Comparison of ENCODE assay signal across 8 cellular contexts in the genomic region with DNA sequence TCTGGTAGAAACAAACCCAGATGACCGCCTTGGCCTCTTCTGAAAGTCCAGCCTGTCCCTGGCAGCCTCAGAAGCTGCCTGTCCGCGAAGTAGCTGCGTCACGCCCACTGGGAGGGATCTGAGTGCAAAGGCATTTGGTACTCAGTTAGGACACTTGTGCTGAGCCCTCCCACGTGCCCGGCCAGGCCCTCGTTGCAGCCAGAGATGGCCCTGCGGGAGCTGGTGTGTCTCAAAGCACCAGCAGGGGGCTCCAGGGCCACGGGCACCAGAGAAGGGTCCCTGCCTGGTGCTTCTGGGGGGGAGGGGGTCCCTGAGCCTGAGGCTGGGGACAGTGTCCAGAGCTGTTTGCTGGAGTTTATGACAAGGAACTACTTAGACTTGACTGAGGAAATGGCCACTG. TPM values are rescaled to one million over a fixed set of nuclear protein-coding genes. Genes with fewer than 3 reads are reported as not detected.
DNase-seq lines count a peak whose midpoint lies in the region; ATAC-seq and TF ChIP-seq lines count a peak whose summit lies in the region.
"Had no signal": no experiment of that assay in that cellular context is flagged by ENCODE, and none has a peak within 500 bp of the region (broad histone marks: within the 10 kb centered on the region; RNA-seq: fewer than 3 reads in every experiment).

No MANE protein-coding gene starts in this region.

- H3K27me3 ChIP-seq in esophagus muscularis mucosa (no peaks in the 10 kb centered on the region), suprapubic skin (no peaks in the 10 kb centered on the region)

- ATAC-seq in esophagus mucosa (no peak), GM21515 (IDR thresholded peaks at IDR 0.05; ENCODE audit: unreplicated experiment) (no peak)

- peak; percentile 16 for DNase-seq in NCI-H2227 (lab: John Stamatoyannopoulos, UW; ENCODE audit: unreplicated experiment)
- no peak for DNase-seq in NCI-H2227 treated with DMSO at 0.1 percent for 48 hours (lab: John Stamatoyannopoulos, UW)
- no peak for DNase-seq in esophagus muscularis mucosa (ENCODE audit: extremely low spot score)
- no peak for DNase-seq in suprapubic skin (ENCODE audit: low spot score in 2 of 2)
- DNase-seq: CD4-positive, CD25-positive, alpha-beta regulatory T cell had no signal

- intact Hi-C loops in esophagus muscularis mucosa (cut with DNase I): no loop called here

- TF ChIP-seq EP300 in esophagus muscularis mucosa (IDR thresholded peaks at IDR 0.05): no peak
- TF ChIP-seq EP300 in suprapubic skin (IDR thresholded peaks at IDR 0.05): no peak

- H3K36me3 ChIP-seq in esophagus muscularis mucosa (peaks cover 14 to 63% (median 58%) of the 10 kb centered on the region in 4 donors), suprapubic skin (peaks cover 46% of the 10 kb centered on the region)

- H3K4me3 ChIP-seq in esophagus muscularis mucosa (no peak overlapping the region), suprapubic skin (no peak overlapping the region)
- H3K4me3 ChIP-seq: coronary artery had no signal

- 100% methylated on average over 2 of the region's 10 CpGs for WGBS in esophagus muscularis mucosa
- WGBS in suprapubic skin: 40% methylated on average over 5 of the region's 10 CpGs

- TF ChIP-seq CTCF in esophagus muscularis mucosa (IDR thresholded peaks at IDR 0.05): peak in 2 of 3 experiments; percentile 11 to 49
- TF ChIP-seq CTCF in suprapubic skin (IDR thresholded peaks at IDR 0.05): peak; percentile 7 to 23

- H3K4me1 ChIP-seq in esophagus muscularis mucosa (peaks cover 28 to 61% (median 50%) of the 10 kb centered on the region in 4 donors), suprapubic skin (peaks cover 30% of the 10 kb centered on the region)

- H3K27ac ChIP-seq in esophagus muscularis mucosa (replicated peaks in 1 of 4): peak overlapping the region; percentile 24 to 59 (median 50)
- H3K27ac ChIP-seq in suprapubic skin: no peak overlapping the region
- H3K27ac ChIP-seq: coronary artery had no signal

- H3K9me3 ChIP-seq in esophagus muscularis mucosa: no peaks in the 10 kb centered on the region
- H3K9me3 ChIP-seq in suprapubic skin: no peaks in the 10 kb centered on the region

- TF ChIP-seq POLR2A in esophagus muscularis mucosa (IDR thresholded peaks at IDR 0.05; ENCODE audit: low read depth) (no peak), suprapubic skin (IDR thresholded peaks at IDR 0.05) (no peak)

RNA-seq across cellular contexts. Expression of gene SELENOO, which starts 5.8 kb away (rescaled TPM):
- 10 to 100 TPM; 22.4 to 41.0 (median 23.0) TPM for total RNA-seq in esophagus muscularis mucosa
- 10 to 100 TPM; 27.4 to 66.1 (median 36.1) TPM for total RNA-seq in suprapubic skin
- 13.3 TPM for total RNA-seq in esophagus mucosa

RNA-seq across cellular contexts. Expression of gene TRABD, which starts 20.9 kb away (rescaled TPM):
- total RNA-seq in esophagus muscularis mucosa (10 to 100 TPM; 18.3 to 31.0 (median 22.3) TPM), suprapubic skin (10 to 100 TPM; 35.7 to 78.2 (median 39.1) TPM), esophagus mucosa (32.6 TPM)

RNA-seq across cellular contexts. Expression of gene PANX2, which starts 36.1 kb away (rescaled TPM):
- total RNA-seq in esophagus muscularis mucosa (1 to 10 TPM in 1 of 4 donors, under 1 TPM in 3; 0.33 to 1.0 (median 0.56) TPM), suprapubic skin (1 to 10 TPM; 1.2 to 2.8 (median 2.2) TPM), esophagus mucosa (0.92 TPM)
- total RNA-seq: CD4-positive, CD25-positive, alpha-beta regulatory T cell had no signal

RNA-seq across cellular contexts. Expression of gene TUBGCP6, which starts 38.2 kb away (rescaled TPM):
- 10 to 100 TPM; 20.2 to 38.0 (median 30.0) TPM for total RNA-seq in esophagus muscularis mucosa
- total RNA-seq in suprapubic skin: 100 to 1,000 TPM in 1 of 4 donors, 10 to 100 TPM in 3; 43.0 to 113 (median 69.7) TPM
- total RNA-seq in esophagus mucosa: 14.8 TPM

RNA-seq across cellular contexts. Expression of gene HDAC10, which starts 44.5 kb away (rescaled TPM):
- 10 to 100 TPM; 10.2 to 19.5 (median 17.4) TPM for total RNA-seq in esophagus muscularis mucosa
- 10 to 100 TPM; 43.1 to 93.7 (median 56.2) TPM for total RNA-seq in suprapubic skin
- 17.7 TPM for total RNA-seq in esophagus mucosa
